21 cellular contexts compared by ENCODE assay signal in the genomic region with DNA sequence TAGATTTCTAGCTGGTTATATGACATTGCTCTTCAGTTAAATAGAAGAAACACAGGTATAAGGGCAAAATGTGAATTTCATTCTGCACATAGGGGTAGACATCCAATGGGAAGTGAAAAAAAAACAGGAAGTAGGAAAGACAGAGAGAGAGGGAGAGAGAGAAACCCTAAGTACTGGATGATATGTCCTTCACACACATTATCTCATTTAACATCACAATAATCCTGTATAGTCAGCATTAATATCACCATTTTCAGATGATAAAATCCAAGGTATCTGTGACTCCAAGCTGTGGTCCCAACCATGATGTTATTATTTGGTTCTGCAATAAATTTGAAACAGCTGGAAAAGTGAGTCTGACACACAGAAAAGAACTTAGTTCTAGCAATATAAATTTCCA.
A peak's percentile ranks its signal among the peaks of the same experiment; 100 is the strongest.
DNase-seq lines count a peak whose midpoint lies in the region; ATAC-seq, FAIRE-seq and TF ChIP-seq lines count a peak whose summit lies in the region.
"Had no signal": no experiment of that assay in that cellular context is flagged by ENCODE, and none has a peak within 500 bp of the region (broad histone marks: within the 10 kb centered on the region; RNA-seq: fewer than 3 reads in every experiment).

No MANE protein-coding gene starts in this region.

- H3F3A ChIP-seq in DOHH2 (ENCODE audit: control insufficient read depth, insufficient read depth), result no peaks in the 10 kb centered on the region

- H3K4me1 ChIP-seq in DOHH2 (ENCODE audit: control insufficient read depth, low read length), result peaks cover 43% of the 10 kb centered on the region
- peaks cover 8% of the 10 kb centered on the region for H3K4me1 ChIP-seq in HEK293 (ENCODE audit: control insufficient read depth, insufficient read depth, low read length)
- H3K4me1 ChIP-seq in OCI-LY7 (ENCODE audit: insufficient read depth, low read length, poor library complexity, severe bottlenecking), result peaks cover 67% of the 10 kb centered on the region
- peaks cover 0 to 48% (median 19%) of the 10 kb centered on the region in 4 donors for H3K4me1 ChIP-seq in transverse colon
- H3K4me1 ChIP-seq: BLaER1, Caco-2, HAP-1 had no signal

- TF ChIP-seq CTCF in DOHH2 (IDR thresholded peaks at IDR 0.05; ENCODE audit: low read depth, low read length, poor library complexity, severe bottlenecking), result no peak
- TF ChIP-seq CTCF in HEK293 (tag by site-specific recombination; IDR thresholded peaks at IDR 0.05), result no peak
- no peak for TF ChIP-seq CTCF in OCI-LY7 (conservative IDR thresholded peaks at IDR 0.05; ENCODE audit: low read length)
- TF ChIP-seq CTCF in transverse colon (IDR thresholded peaks at IDR 0.05), result no peak

- no peaks in the 10 kb centered on the region for H3K9me2 ChIP-seq in DOHH2 (replicated peaks; ENCODE audit: control insufficient read depth, low read length)
- H3K9me2 ChIP-seq in OCI-LY7 (ENCODE audit: insufficient read depth, low read length), result no peaks in the 10 kb centered on the region

- intact Hi-C loops in OCI-LY7 (cut with micrococcal nuclease; ENCODE audit: unreplicated experiment), result loop anchor here (2.0 to 5.0 kb wide), 2 partner anchors 41 to 760 kb away; partner anchors contain the start of gene SATB2
- intact Hi-C loops in transverse colon (cut with DNase I; ENCODE audit: low total_unique reads), result no loop called here
- intact Hi-C loops in activated CD4-positive, alpha-beta memory T cell treated with anti-CD3 and anti-CD28 coated beads for 36 hours (cut with micrococcal nuclease), result no loop called here

- BruUV-seq in OCI-LY7 (replicated peaks; lab: Mats Ljungman, UMichigan), result no TSS peak

- no peaks in the 10 kb centered on the region for H3K27me3 ChIP-seq in DOHH2 (ENCODE audit: control insufficient read depth, low read length)
- H3K27me3 ChIP-seq in transverse colon, result no peaks in the 10 kb centered on the region
- H3K27me3 ChIP-seq: BLaER1 had no signal

- no peaks in the 10 kb centered on the region for H3K9me3 Mint-ChIP-seq in activated CD4-positive, alpha-beta memory T cell treated with anti-CD3 and anti-CD28 coated beads for 36 hours
- H3K9me3 Mint-ChIP-seq: CD8-positive, alpha-beta T cell had no signal

- no peak overlapping the region for H3K27ac Mint-ChIP-seq in activated CD4-positive, alpha-beta memory T cell treated with anti-CD3 and anti-CD28 coated beads for 36 hours
- H3K27ac Mint-ChIP-seq: B cell; CD4-positive, CD25-positive, alpha-beta regulatory T cell; CD8-positive, alpha-beta T cell had no signal

- H4K20me1 ChIP-seq in DOHH2 (ENCODE audit: control insufficient read depth, insufficient read depth, low read depth, low read length), result no peaks in the 10 kb centered on the region
- H4K20me1 ChIP-seq in OCI-LY7 (ENCODE audit: insufficient read depth, low read length), result no peaks in the 10 kb centered on the region
- H4K20me1 ChIP-seq: BLaER1 had no signal

- no peak for FAIRE-seq in GM12891 (lab: Jason Lieb, UNC)
- FAIRE-seq: GM12878, GM18507, H1 had no signal

- no peak for ATAC-seq in HG02571 (IDR thresholded peaks at IDR 0.05; ENCODE audit: unreplicated experiment)
- ATAC-seq: CD8-positive, alpha-beta T cell had no signal

- H3K36me3 ChIP-seq in DOHH2 (ENCODE audit: control insufficient read depth, low read length), result no peaks in the 10 kb centered on the region
- H3K36me3 ChIP-seq in HEK293 (ENCODE audit: control insufficient read depth in 2 of 2, insufficient read depth in 1 of 2, low read length in 2 of 2), result no peaks in the 10 kb centered on the region
- 0 out of 2 replicates have a peak, but pooled peaks cover 2% of the 10 kb centered on the region for H3K36me3 ChIP-seq in OCI-LY7 (ENCODE audit: insufficient read depth, low read length)
- H3K36me3 ChIP-seq in transverse colon, result no peaks in the 10 kb centered on the region
- H3K36me3 ChIP-seq: BLaER1, HAP-1 had no signal

- H3K27ac ChIP-seq in DOHH2 (ENCODE audit: low read depth, low read length) (no peak overlapping the region), HEK293 (ENCODE audit: extremely low read depth, low read depth, low read length) (no peak overlapping the region), OCI-LY7 (ENCODE audit: low read depth, low read length, poor library complexity, severe bottlenecking) (peak overlapping the region; percentile 99), transverse colon (peak overlapping the region; percentile 65 to 81 (median 72))
- H3K27ac ChIP-seq: BLaER1, C4-2B had no signal

- H3K9me3 ChIP-seq in DOHH2 (ENCODE audit: control insufficient read depth, insufficient read depth, low read length), result no peaks in the 10 kb centered on the region
- no peaks in the 10 kb centered on the region for H3K9me3 ChIP-seq in HEK293 (ENCODE audit: control insufficient read depth, insufficient read depth, low read depth, low read length)
- peaks cover 8% of the 10 kb centered on the region; the same call in 1 of the 2 replicates for H3K9me3 ChIP-seq in OCI-LY7 (ENCODE audit: low read length)
- no peaks in the 10 kb centered on the region for H3K9me3 ChIP-seq in transverse colon
- H3K9me3 ChIP-seq: BLaER1, Caco-2, HAP-1 had no signal

- H3K4me3 ChIP-seq in DOHH2 (ENCODE audit: low read length), result no peak overlapping the region
- H3K4me3 ChIP-seq in HEK293 (ENCODE audit: low read depth, low read length), result no peak overlapping the region
- H3K4me3 ChIP-seq in OCI-LY7 (ENCODE audit: low read depth, low read length, poor library complexity, severe bottlenecking), result peak overlapping the region; percentile 48
- no peak overlapping the region for H3K4me3 ChIP-seq in transverse colon
- H3K4me3 ChIP-seq: BLaER1, GM12878, HAP-1 had no signal

- CTCF ChIA-PET in HEK293 (lab: Yijun Ruan, JAX) (interaction anchor here (0.8 to 1.5 kb wide), 2 partner anchors 12 to 788 kb away, joined by 3 to 4 read pairs; no protein-coding TSS in a partner anchor), OCI-LY7 (lab: Charles Lee; ENCODE audit: unreplicated experiment) (no interaction called here)
- CTCF ChIA-PET in activated CD4-positive, alpha-beta memory T cell treated with anti-CD3 and anti-CD28 coated beads for 36 hours (lab: Charles Lee), result no interaction called here

- no peaks in the 10 kb centered on the region for H3K27me3 Mint-ChIP-seq in activated CD4-positive, alpha-beta memory T cell treated with anti-CD3 and anti-CD28 coated beads for 36 hours
- H3K27me3 Mint-ChIP-seq: B cell; CD4-positive, CD25-positive, alpha-beta regulatory T cell had no signal

- in situ Hi-C loops in transverse colon (cut with MboI; ENCODE audit: low pct_ligation_motif_present in 1 of 4, low pct_unique_long_range_greater_than_20kb in 1 of 4, low sequenced_read_pairs in 3 of 4), result no loop called here

- DNase-seq in OCI-LY7 (ENCODE audit: low spot score) (no peak), transverse colon (no peak), GM12891 (ENCODE audit: insufficient read length, low spot score) (no peak)
- DNase-seq in activated CD4-positive, alpha-beta memory T cell treated with anti-CD3 and anti-CD28 coated beads for 36 hours, result no peak
- DNase-seq: Caco-2; CD4-positive, CD25-positive, alpha-beta regulatory T cell; CD8-positive, alpha-beta T cell; DMS153; DND-41; EL; GDM1 had no signal

- no peaks in the 10 kb centered on the region for H3K79me2 ChIP-seq in DOHH2 (ENCODE audit: control insufficient read depth, low read length)
- peaks cover 13% of the 10 kb centered on the region; the same call in 1 of the 2 replicates for H3K79me2 ChIP-seq in OCI-LY7 (ENCODE audit: insufficient read depth, low read depth, low read length)

- no peak overlapping the region for H3K4me3 Mint-ChIP-seq in activated CD4-positive, alpha-beta memory T cell treated with anti-CD3 and anti-CD28 coated beads for 36 hours
- H3K4me3 Mint-ChIP-seq: B cell; CD4-positive, CD25-positive, alpha-beta regulatory T cell; CD8-positive, alpha-beta T cell had no signal

- no peaks in the 10 kb centered on the region for H3K4me1 Mint-ChIP-seq in activated CD4-positive, alpha-beta memory T cell treated with anti-CD3 and anti-CD28 coated beads for 36 hours (ENCODE audit: low read depth)
- H3K4me1 Mint-ChIP-seq: B cell; CD4-positive, CD25-positive, alpha-beta regulatory T cell had no signal

- TF ChIP-seq POLR2A in transverse colon (IDR thresholded peaks at IDR 0.05), result no peak
- TF ChIP-seq POLR2A in GM12891 (IDR thresholded peaks at IDR 0.05; ENCODE audit: low read depth, low read length), result no peak

- H3K4me2 ChIP-seq in DOHH2 (ENCODE audit: low read length) (peak overlapping the region; percentile 21; the same call in 1 of the 2 replicates), OCI-LY7 (ENCODE audit: low read length) (peak overlapping the region; percentile 82)
- H3K4me2 ChIP-seq: BLaER1 had no signal

- no peak for TF ChIP-seq EP300 in transverse colon (IDR thresholded peaks at IDR 0.05; ENCODE audit: low read depth)

- peak overlapping the region; percentile 63; the same call in 1 of the 2 replicates for H2AFZ ChIP-seq in OCI-LY7 (ENCODE audit: low read length)

- no peaks in the 10 kb centered on the region for H3K36me3 Mint-ChIP-seq in activated CD4-positive, alpha-beta memory T cell treated with anti-CD3 and anti-CD28 coated beads for 36 hours
- H3K36me3 Mint-ChIP-seq: CD4-positive, CD25-positive, alpha-beta regulatory T cell; CD8-positive, alpha-beta T cell had no signal

- POLR2A ChIA-PET in HEK293 (lab: Yijun Ruan, JAX) (no interaction called here), OCI-LY7 (lab: Charles Lee) (interaction anchor here (1.1 to 1.5 kb wide), 5 partner anchors 8 to 46 kb away, joined by 3 to 6 read pairs (median 4); no protein-coding TSS in a partner anchor)
- POLR2A ChIA-PET in activated CD4-positive, alpha-beta memory T cell treated with anti-CD3 and anti-CD28 coated beads for 36 hours (lab: Charles Lee), result no interaction called here

TF ChIP-seq in HEK293, 187 proteins besides CTCF, POLR2A, EP300 and RAD21 (continues in another document):
- TF ChIP-seq ZNF664 (tag by site-specific recombination; IDR thresholded peaks at IDR 0.05), result peak; percentile 82

TF ChIP-seq in GM12891, 5 proteins besides CTCF, POLR2A, EP300 and RAD21:
- no peak for TF ChIP-seq PAX5 (IDR thresholded peaks at IDR 0.05; ENCODE audit: insufficient read depth, low read length, severe bottlenecking)
- TF ChIP-seq TAF1 (IDR thresholded peaks at IDR 0.05; ENCODE audit: low read depth, low read length), result no peak
- TF ChIP-seq POLR2AphosphoS5 (IDR thresholded peaks at IDR 0.05; ENCODE audit: low read depth, low read length), result no peak
- no peak for TF ChIP-seq POU2F2 (IDR thresholded peaks at IDR 0.05; ENCODE audit: low read depth, low read length)
- TF ChIP-seq SPI1 (IDR thresholded peaks at IDR 0.05; ENCODE audit: low read depth, low read length), result no peak

Comparison
In these comparisons a context has a peak if more than half of its experiments do, and no peak if none do; other contexts are left out.
1. H3K27ac ChIP-seq: peak in OCI-LY7 (single experiment) and transverse colon (4 of 4); none in DOHH2 (single experiment) and HEK293 (single experiment).